Comparison of ENCODE assay signal across 19 cellular contexts in genomic region chr9:93257808-93258331, GRCh38.
A peak's percentile ranks its signal among the peaks of the same experiment; 100 is the strongest.
DNase-seq lines count a peak whose midpoint lies in the region; ATAC-seq and TF ChIP-seq lines count a peak whose summit lies in the region.
"Had no signal": no experiment of that assay in that cellular context is flagged by ENCODE, and none has a peak within 500 bp of the region (broad histone marks: within the 10 kb centered on the region; RNA-seq: fewer than 3 reads in every experiment).

No MANE protein-coding gene starts in this region.

- POLR2A ChIA-PET in activated naive CD8-positive, alpha-beta T cell treated with anti-CD3 and anti-CD28 coated beads, Interleukin-2, amount 10 ng/mL, durations not matched to agents 7 days and 5 days (lab: Charles Lee) = no interaction called here

- H3K27ac ChIP-seq in left lung (no peak overlapping the region), upper lobe of right lung (no peak overlapping the region)
- H3K27ac ChIP-seq: esophagus squamous epithelium, right lobe of liver, SJSA1, thoracic aorta had no signal

- no peak overlapping the region for H3K4me3 Mint-ChIP-seq in activated naive CD8-positive, alpha-beta T cell treated with anti-CD3 and anti-CD28 coated beads, Interleukin-2, amount 10 ng/mL, durations not matched to agents 7 days and 5 days
- no peak overlapping the region for H3K4me3 Mint-ChIP-seq in activated naive CD8-positive, alpha-beta T cell treated with anti-CD3 and anti-CD28 coated beads for 36 hours
- H3K4me3 Mint-ChIP-seq in activated CD8-positive, alpha-beta memory T cell treated with anti-CD3 and anti-CD28 coated beads, Interleukin-2, amount 10 ng/mL, durations not matched to agents 7 days and 5 days = no peak overlapping the region
- H3K4me3 Mint-ChIP-seq: immature natural killer cell had no signal

- H3K27me3 ChIP-seq in left lung (peaks cover 0 to 4% of the 10 kb centered on the region in 2 donors), upper lobe of right lung (no peaks in the 10 kb centered on the region)
- H3K27me3 ChIP-seq: esophagus squamous epithelium, right lobe of liver, SJSA1 had no signal

- no peaks in the 10 kb centered on the region for H3K36me3 ChIP-seq in left lung
- no peaks in the 10 kb centered on the region for H3K36me3 ChIP-seq in upper lobe of right lung
- H3K36me3 ChIP-seq: esophagus squamous epithelium, right lobe of liver, SJSA1, thoracic aorta had no signal

- peak; percentile 13 for ATAC-seq in activated naive CD8-positive, alpha-beta T cell treated with anti-CD3 and anti-CD28 coated beads, Interleukin-2, amount 10 ng/mL, durations not matched to agents 7 days and 5 days (ENCODE audit: low read depth)
- ATAC-seq in activated CD8-positive, alpha-beta memory T cell treated with anti-CD3 and anti-CD28 coated beads, Interleukin-2, amount 10 ng/mL, durations not matched to agents 7 days and 5 days = no peak
- ATAC-seq in left lung = no peak
- no peak for ATAC-seq in upper lobe of right lung
- no peak for ATAC-seq in GM21515 (IDR thresholded peaks at IDR 0.05; ENCODE audit: unreplicated experiment)
- ATAC-seq in GM18907 (IDR thresholded peaks at IDR 0.05; ENCODE audit: unreplicated experiment) = no peak
- ATAC-seq: right lobe of liver had no signal

- no peaks in the 10 kb centered on the region for H3K4me1 Mint-ChIP-seq in activated naive CD8-positive, alpha-beta T cell treated with anti-CD3 and anti-CD28 coated beads, Interleukin-2, amount 10 ng/mL, durations not matched to agents 7 days and 5 days
- H3K4me1 Mint-ChIP-seq in activated naive CD8-positive, alpha-beta T cell treated with anti-CD3 and anti-CD28 coated beads for 36 hours = no peaks in the 10 kb centered on the region
- no peaks in the 10 kb centered on the region for H3K4me1 Mint-ChIP-seq in activated CD8-positive, alpha-beta memory T cell treated with anti-CD3 and anti-CD28 coated beads, Interleukin-2, amount 10 ng/mL, durations not matched to agents 7 days and 5 days

- TF ChIP-seq CTCF in left lung (IDR thresholded peaks at IDR 0.05) (no peak), upper lobe of right lung (IDR thresholded peaks at IDR 0.05) (no peak)

- no peak overlapping the region for H3K27ac Mint-ChIP-seq in activated naive CD8-positive, alpha-beta T cell treated with anti-CD3 and anti-CD28 coated beads, Interleukin-2, amount 10 ng/mL, durations not matched to agents 7 days and 5 days
- no peak overlapping the region for H3K27ac Mint-ChIP-seq in activated naive CD8-positive, alpha-beta T cell treated with anti-CD3 and anti-CD28 coated beads for 36 hours
- H3K27ac Mint-ChIP-seq in activated CD8-positive, alpha-beta memory T cell treated with anti-CD3 and anti-CD28 coated beads, Interleukin-2, amount 10 ng/mL, durations not matched to agents 7 days and 5 days = no peak overlapping the region
- H3K27ac Mint-ChIP-seq: immature natural killer cell had no signal

- no peaks in the 10 kb centered on the region for H3K36me3 Mint-ChIP-seq in activated naive CD8-positive, alpha-beta T cell treated with anti-CD3 and anti-CD28 coated beads, Interleukin-2, amount 10 ng/mL, durations not matched to agents 7 days and 5 days
- H3K36me3 Mint-ChIP-seq in activated naive CD8-positive, alpha-beta T cell treated with anti-CD3 and anti-CD28 coated beads for 36 hours = no peaks in the 10 kb centered on the region
- no peaks in the 10 kb centered on the region for H3K36me3 Mint-ChIP-seq in activated CD8-positive, alpha-beta memory T cell treated with anti-CD3 and anti-CD28 coated beads, Interleukin-2, amount 10 ng/mL, durations not matched to agents 7 days and 5 days
- H3K36me3 Mint-ChIP-seq: immature natural killer cell had no signal

- intact Hi-C loops in left lung (cut with DNase I) = no loop called here
- intact Hi-C loops in upper lobe of right lung (cut with DNase I) = no loop called here

- H3K9me3 ChIP-seq in left lung = no peaks in the 10 kb centered on the region
- no peaks in the 10 kb centered on the region for H3K9me3 ChIP-seq in upper lobe of right lung
- H3K9me3 ChIP-seq: esophagus squamous epithelium, HAP-1, right lobe of liver, SJSA1, thoracic aorta had no signal

- DNase-seq in activated naive CD8-positive, alpha-beta T cell treated with anti-CD3 and anti-CD28 coated beads, Interleukin-2, amount 10 ng/mL, durations not matched to agents 7 days and 5 days = no peak
- DNase-seq in activated naive CD8-positive, alpha-beta T cell treated with anti-CD3 and anti-CD28 coated beads for 36 hours = no peak
- DNase-seq in activated CD8-positive, alpha-beta memory T cell treated with anti-CD3 and anti-CD28 coated beads, Interleukin-2, amount 10 ng/mL, durations not matched to agents 7 days and 5 days = peak; percentile 39
- DNase-seq in left lung = peak; percentile 12 to 13
- DNase-seq in upper lobe of right lung = peak; percentile 43
- DNase-seq in stimulated activated CD4-positive, alpha-beta T cell treated with anti-CD3 and anti-CD28 coated beads, Interleukin-4, amount 100 ng/mL, for 1 hour = no peak
- DNase-seq: activated CD4-positive, alpha-beta T cell treated with anti-CD3 and anti-CD28 coated beads, Interleukin-2, amount 50 U/mL, for 4 hours; activated gamma-delta T cell treated with Interleukin-2 at 50 U/mL for 16 hours; dermis blood vessel endothelial cell; esophagus squamous epithelium; immature natural killer cell; mesenchymal stem cell; NCI-H446 treated with DMSO at 0.1 percent for 48 hours had no signal

- H3K4me3 ChIP-seq in left lung (no peak overlapping the region), upper lobe of right lung (no peak overlapping the region)
- H3K4me3 ChIP-seq: esophagus squamous epithelium, HAP-1, right lobe of liver, SJSA1, thoracic aorta had no signal

- H3K9me3 Mint-ChIP-seq in activated naive CD8-positive, alpha-beta T cell treated with anti-CD3 and anti-CD28 coated beads, Interleukin-2, amount 10 ng/mL, durations not matched to agents 7 days and 5 days = no peaks in the 10 kb centered on the region
- no peaks in the 10 kb centered on the region for H3K9me3 Mint-ChIP-seq in activated naive CD8-positive, alpha-beta T cell treated with anti-CD3 and anti-CD28 coated beads for 36 hours
- H3K9me3 Mint-ChIP-seq in activated CD8-positive, alpha-beta memory T cell treated with anti-CD3 and anti-CD28 coated beads, Interleukin-2, amount 10 ng/mL, durations not matched to agents 7 days and 5 days (ENCODE audit: low read depth) = no peaks in the 10 kb centered on the region
- H3K9me3 Mint-ChIP-seq: immature natural killer cell had no signal

- H3K27me3 Mint-ChIP-seq in activated naive CD8-positive, alpha-beta T cell treated with anti-CD3 and anti-CD28 coated beads, Interleukin-2, amount 10 ng/mL, durations not matched to agents 7 days and 5 days = no peaks in the 10 kb centered on the region
- H3K27me3 Mint-ChIP-seq in activated naive CD8-positive, alpha-beta T cell treated with anti-CD3 and anti-CD28 coated beads for 36 hours = no peaks in the 10 kb centered on the region
- H3K27me3 Mint-ChIP-seq in activated CD8-positive, alpha-beta memory T cell treated with anti-CD3 and anti-CD28 coated beads, Interleukin-2, amount 10 ng/mL, durations not matched to agents 7 days and 5 days = peaks cover 2% of the 10 kb centered on the region

- CTCF ChIA-PET in activated CD8-positive, alpha-beta memory T cell treated with anti-CD3 and anti-CD28 coated beads, Interleukin-2, amount 10 ng/mL, durations not matched to agents 7 days and 5 days (lab: Charles Lee) = no interaction called here

- H3K4me1 ChIP-seq in left lung (no peaks in the 10 kb centered on the region), upper lobe of right lung (no peaks in the 10 kb centered on the region)
- H3K4me1 ChIP-seq: esophagus squamous epithelium, HAP-1, right lobe of liver, SJSA1 had no signal

Comparison
In these comparisons a context has a peak if more than half of its experiments do, and no peak if none do; other contexts are left out.
1. DNase-seq: peak in activated CD8-positive, alpha-beta memory T cell treated with anti-CD3 and anti-CD28 coated beads, Interleukin-2, amount 10 ng/mL, durations not matched to agents 7 days and 5 days (single experiment), left lung (2 of 2) and upper lobe of right lung (single experiment); none in activated naive CD8-positive, alpha-beta T cell treated with anti-CD3 and anti-CD28 coated beads, Interleukin-2, amount 10 ng/mL, durations not matched to agents 7 days and 5 days (single experiment), activated naive CD8-positive, alpha-beta T cell treated with anti-CD3 and anti-CD28 coated beads for 36 hours (single experiment) and stimulated activated CD4-positive, alpha-beta T cell treated with anti-CD3 and anti-CD28 coated beads, Interleukin-4, amount 100 ng/mL, for 1 hour (single experiment).